Comparison of ENCODE assay signal across 25 cellular contexts in the genomic region with DNA sequence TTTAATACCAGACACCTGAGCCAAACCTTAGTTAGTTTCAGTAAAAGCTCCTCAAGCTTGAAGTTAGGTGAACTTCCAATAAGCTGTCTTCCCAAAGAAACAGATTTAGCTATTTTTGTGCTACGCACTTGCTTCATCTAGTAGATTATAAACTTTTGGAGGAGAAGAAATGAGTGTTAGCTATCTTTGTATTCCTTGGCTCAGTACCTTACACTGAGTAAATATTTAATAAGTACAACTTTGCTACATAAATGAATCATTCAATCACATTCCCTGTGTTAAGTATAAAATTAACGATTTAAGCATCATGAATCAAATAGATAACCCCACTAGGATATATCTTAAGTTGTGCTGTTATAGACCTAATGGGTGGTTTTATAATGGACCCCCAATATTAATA.
"Had no signal": no experiment of that assay in that cellular context is flagged by ENCODE, and none has a peak within 500 bp of the region (broad histone marks: within the 10 kb centered on the region; RNA-seq: fewer than 3 reads in every experiment).

No MANE protein-coding gene starts in this region.

- H3K27me3 Mint-ChIP-seq: stimulated activated naive CD8-positive, alpha-beta T cell treated with anti-CD3 and anti-CD28 coated beads, Interleukin-15, Interleukin-2, amounts not matched to agents 100 ng/mL and 50 ng/mL, for 24 hours had no signal

- H3K36me3 Mint-ChIP-seq: natural killer cell treated with Interleukin-12 subunit alpha and Interleukin-12 subunit beta and Interleukin-15 and Interleukin-18, amount 100 ng/mL, for 72 hours had no signal

- H3K4me3 ChIP-seq: pancreas, prostate gland, right lobe of liver, sigmoid colon, stomach, thoracic aorta, thyroid gland, tibial nerve, upper lobe of left lung, vagina had no signal

- DNase-seq: nephron progenitor cell; nucleus accumbens; pancreas; right cardiac atrium; right lobe of liver; sigmoid colon; small intestine; stimulated activated CD4-positive, alpha-beta T cell treated with anti-CD3 and anti-CD28 coated beads, Interleukin-15, amount 100 ng/mL, for 24 hours; stimulated activated CD4-positive, alpha-beta T cell treated with anti-CD3 and anti-CD28 coated beads, Interleukin-2, amount 100 ng/mL, for 24 hours; stimulated activated CD4-positive, alpha-beta T cell treated with anti-CD3 and anti-CD28 coated beads, Interleukin-2, amount 100 ng/mL, for 48 hours; stimulated activated CD4-positive, alpha-beta T cell treated with anti-CD3 and anti-CD28 coated beads, Interleukin-4, amount 100 ng/mL, for 24 hours; stimulated activated naive B cell treated with anti-CD40 and anti-IgM and Interleukin-4, amounts not matched to agents 10 μg/mL and 1 μg/mL and 100 μg/mL, for 72 hours; stimulated activated naive CD4-positive, alpha-beta T cell treated with Interleukin-2 at 50 U/mL for 16 hours; stomach; thyroid gland; trophoblast cell; upper lobe of left lung had no signal

- ATAC-seq: natural killer cell treated with Interleukin-12 subunit alpha and Interleukin-12 subunit beta and Interleukin-15 and Interleukin-18, amount 100 ng/mL, for 72 hours; right cardiac atrium; right lobe of liver; stimulated activated effector memory CD8-positive, alpha-beta T cell treated with anti-CD3 and anti-CD28 coated beads, Interleukin-12 subunit alpha, Interleukin-12 subunit beta, amount 100 ng/mL, for 72 hours; stimulated activated naive B cell treated with anti-CD40 and anti-IgM and Interleukin-4, amounts not matched to agents 10 μg/mL and 1 μg/mL and 100 μg/mL, for 72 hours had no signal

- H3K9me3 Mint-ChIP-seq: natural killer cell treated with Interleukin-12 subunit alpha and Interleukin-12 subunit beta and Interleukin-15 and Interleukin-18, amount 100 ng/mL, for 72 hours; neural crest cell; stimulated activated effector memory CD8-positive, alpha-beta T cell treated with anti-CD3 and anti-CD28 coated beads, Interleukin-12 subunit alpha, Interleukin-12 subunit beta, amount 100 ng/mL, for 72 hours had no signal

- H3K27ac Mint-ChIP-seq: natural killer cell treated with Interleukin-12 subunit alpha and Interleukin-12 subunit beta and Interleukin-15 and Interleukin-18, amount 100 ng/mL, for 72 hours; nephron progenitor cell; stimulated activated effector memory CD8-positive, alpha-beta T cell treated with anti-CD3 and anti-CD28 coated beads, Interleukin-12 subunit alpha, Interleukin-12 subunit beta, amount 100 ng/mL, for 72 hours; stimulated activated naive B cell treated with anti-CD40 and anti-IgM and Interleukin-4, amounts not matched to agents 10 μg/mL and 1 μg/mL and 100 μg/mL, for 72 hours; stimulated activated naive CD8-positive, alpha-beta T cell treated with anti-CD3 and anti-CD28 coated beads, Interleukin-15, Interleukin-2, amounts not matched to agents 100 ng/mL and 50 ng/mL, for 24 hours had no signal

- H3K4me3 Mint-ChIP-seq: natural killer cell treated with Interleukin-12 subunit alpha and Interleukin-12 subunit beta and Interleukin-15 and Interleukin-18, amount 100 ng/mL, for 72 hours; nephron progenitor cell; neural crest cell; stimulated activated effector memory CD8-positive, alpha-beta T cell treated with anti-CD3 and anti-CD28 coated beads, Interleukin-12 subunit alpha, Interleukin-12 subunit beta, amount 100 ng/mL, for 72 hours; stimulated activated naive B cell treated with anti-CD40 and anti-IgM and Interleukin-4, amounts not matched to agents 10 μg/mL and 1 μg/mL and 100 μg/mL, for 72 hours; stimulated activated naive CD8-positive, alpha-beta T cell treated with anti-CD3 and anti-CD28 coated beads, Interleukin-15, Interleukin-2, amounts not matched to agents 100 ng/mL and 50 ng/mL, for 24 hours had no signal
